ENCODE assay signal across 20 cellular contexts in the genomic region with DNA sequence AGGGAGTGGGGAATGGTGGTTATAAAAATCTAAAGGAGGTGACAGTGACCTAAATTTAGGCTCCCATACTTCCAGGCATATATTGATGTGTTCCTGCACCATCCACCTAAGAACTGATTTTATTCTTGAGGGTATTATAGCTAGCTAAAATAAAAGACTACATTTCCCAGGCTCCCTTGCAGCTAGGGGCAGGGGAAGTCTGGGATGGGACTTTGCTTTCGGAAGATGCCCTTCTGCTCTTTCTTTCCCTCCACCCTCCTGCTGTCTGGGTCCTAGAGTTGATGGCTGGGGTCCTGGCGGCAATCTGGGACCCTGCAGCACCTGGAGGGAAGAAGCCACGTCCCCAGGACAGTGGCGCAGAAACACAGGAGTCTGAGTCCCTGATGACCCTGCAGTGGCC. TPM values are rescaled to one million over a fixed set of nuclear protein-coding genes. Genes with fewer than 3 reads are reported as not detected.
A peak's percentile ranks its signal among the peaks of the same experiment; 100 is the strongest.
DNase-seq lines count a peak whose midpoint lies in the region; ATAC-seq, FAIRE-seq and TF ChIP-seq lines count a peak whose summit lies in the region.
"Had no signal": no experiment of that assay in that cellular context is flagged by ENCODE, and none has a peak within 500 bp of the region (broad histone marks: within the 10 kb centered on the region; RNA-seq: fewer than 3 reads in every experiment).

No MANE protein-coding gene starts in this region.

- peak; percentile 49 for ATAC-seq in foreskin keratinocyte

- FAIRE-seq in H54 (lab: Jason Lieb, UNC) = no peak
- FAIRE-seq: RCC 7860 had no signal

- DNase-seq in H7 = peak; percentile 65
- peak; percentile 26 for DNase-seq in RWPE1 (ENCODE audit: low spot score)
- no peak for DNase-seq in foreskin keratinocyte
- DNase-seq in spleen = peak; percentile 19
- no peak for DNase-seq in NCI-H1436 treated with DMSO at 0.1 percent for 48 hours (lab: John Stamatoyannopoulos, UW)
- DNase-seq in H54 (ENCODE audit: insufficient read length, low spot score) = no peak
- DNase-seq in NCI-H187 (lab: John Stamatoyannopoulos, UW) = no peak
- DNase-seq: ACHN; BE2C; CD4-positive, alpha-beta memory T cell; DMS79 treated with DMSO at 0.1 percent for 48 hours; GF-D8; Karpas-422; NCI-H2029; NCI-H2171 treated with DMSO at 0.1 percent for 48 hours; NCI-H82; SIG-M5 had no signal

- 85 to 96% (median 92%) methylated on average over 3 to 4 of the region's 4 CpGs for WGBS in spleen, 5 donors

- H3K9me3 ChIP-seq in spleen = no peaks in the 10 kb centered on the region
- H3K9me3 ChIP-seq: BE2C, HAP-1 had no signal

- H3K27ac ChIP-seq in RWPE1 (peak overlapping the region; percentile 62), foreskin keratinocyte (no peak overlapping the region), spleen (no peak overlapping the region)
- H3K27ac ChIP-seq: HL-60 had no signal

- H3K27me3 ChIP-seq in H7 (ENCODE audit: control insufficient read depth, insufficient read depth, low read length) (no peaks in the 10 kb centered on the region), foreskin keratinocyte (no peaks in the 10 kb centered on the region), spleen (replicated peaks in 1 of 7) (no peaks in the 10 kb centered on the region)
- H3K27me3 ChIP-seq: BE2C had no signal

- no peak for TF ChIP-seq POLR2A in spleen (IDR thresholded peaks at IDR 0.05)
- TF ChIP-seq POLR2A in H54 (IDR thresholded peaks at IDR 0.05; ENCODE audit: low read depth, low read length) = no peak

- POLR2A ChIA-PET in RWPE1 (lab: Yijun Ruan, JAX; ENCODE audit: low non-redundant PET) = no interaction called here

- H3K36me3 ChIP-seq in H7 (replicated peaks; ENCODE audit: control insufficient read depth, insufficient read depth, low read length) = no peaks in the 10 kb centered on the region
- H3K36me3 ChIP-seq in spleen = no peaks in the 10 kb centered on the region
- H3K36me3 ChIP-seq: BE2C, HAP-1 had no signal

- CTCF ChIA-PET in RWPE1 (lab: Yijun Ruan, JAX) = no interaction called here

- intact Hi-C loops in spleen (cut with DNase I; ENCODE audit: low total_unique reads) = no loop called here

- H3K4me1 ChIP-seq in foreskin keratinocyte (peaks cover 7% of the 10 kb centered on the region), spleen (no peaks in the 10 kb centered on the region)
- H3K4me1 ChIP-seq: BE2C, HAP-1 had no signal

- H3K4me3 ChIP-seq in H7 (ENCODE audit: insufficient read depth, low read depth, low read length) = no peak overlapping the region
- H3K4me3 ChIP-seq in spleen = no peak overlapping the region
- H3K4me3 ChIP-seq: HAP-1 had no signal

- TF ChIP-seq CTCF in RWPE1 (conservative IDR thresholded peaks at IDR 0.05; ENCODE audit: low read depth) (no peak), foreskin keratinocyte (conservative IDR thresholded peaks at IDR 0.05) (no peak), spleen (IDR thresholded peaks at IDR 0.05 in 8 of 11, conservative IDR thresholded peaks at IDR 0.05 in 3 of 11) (no peak)

RNA-seq across cellular contexts. Expression of a gene that starts 53.8 kb away (rescaled TPM):
- 13.2 and 15.4 TPM in 2 replicates for total RNA-seq in H7 (2014; rRNA removed; shearing (Covaris generic))
- 16.8 and 17.0 TPM in 2 replicates for total RNA-seq in foreskin keratinocyte
- 3.8 and 4.2 TPM in 2 replicates for polyA plus RNA-seq in foreskin keratinocyte
- 10 to 100 TPM; 24.3 to 35.1 (median 28.3) TPM for total RNA-seq in spleen
- 1 to 10 TPM; 4.1 to 5.2 (median 4.1) TPM for polyA plus RNA-seq in spleen

Comparison
In these comparisons a context has a peak if more than half of its experiments do, and no peak if none do; other contexts are left out.
1. DNase-seq: peak in H7 (single experiment), RWPE1 (single experiment) and spleen (single experiment); none in foreskin keratinocyte (0 of 2), NCI-H1436 treated with DMSO at 0.1 percent for 48 hours (single experiment), H54 (single experiment) and NCI-H187 (0 of 2).